Comparison of ENCODE assay signal across 8 cellular contexts in genomic region chr7:96709381-96710228, GRCh38. TPM values are rescaled to one million over a fixed set of nuclear protein-coding genes. Genes with fewer than 3 reads are reported as not detected.
DNase-seq lines count a peak whose midpoint lies in the region; ATAC-seq, FAIRE-seq and TF ChIP-seq lines count a peak whose summit lies in the region.

TSS of gene SEM1 (minus strand) at chr7:96709846. CDS start at chr7:96709763, 83 bp downstream.

- WGBS in right cardiac atrium, result under 1% methylated on average over 46 of the region's 46 CpGs

- ATAC-seq in HG02763 (IDR thresholded peaks at IDR 0.05; ENCODE audit: unreplicated experiment), result peak; percentile 93
- ATAC-seq in T-helper 17 cell, result peak; percentile 88
- peak; percentile 100 for ATAC-seq in right cardiac atrium

- intact Hi-C loops in right cardiac atrium (cut with DNase I) (no loop called here), uterus (cut with DNase I; ENCODE audit: low total_unique reads) (no loop called here)

- H3K27me3 ChIP-seq in right cardiac atrium (ENCODE audit: control insufficient read depth, insufficient read depth) (no peaks in the 10 kb centered on the region), uterus (no peaks in the 10 kb centered on the region)

- peak within 1 kb of the TSS; percentile 99 for H3K4me3 Mint-ChIP-seq in T-helper 17 cell

- peak within 1 kb of the TSS; percentile 98 for H3K27ac Mint-ChIP-seq in T-helper 17 cell

- H3K4me1 ChIP-seq in right cardiac atrium (ENCODE audit: control insufficient read depth, insufficient read depth, low read length) (peaks cover 2% of the 10 kb centered on the region), uterus (peaks cover 0 to 6% of the 10 kb centered on the region in 2 donors)

- H3K4me1 Mint-ChIP-seq in T-helper 17 cell, result peaks cover 21% of the 10 kb centered on the region

- H3K36me3 ChIP-seq in uterus, result no peaks in the 10 kb centered on the region

- TF ChIP-seq CTCF in uterus (IDR thresholded peaks at IDR 0.05), result no peak

- TF ChIP-seq POLR2A in GM12892 (IDR thresholded peaks at IDR 0.05; ENCODE audit: low read depth, low read length), result peak; percentile 78
- peak; percentile 10 to 47 for TF ChIP-seq POLR2A in uterus (IDR thresholded peaks at IDR 0.05)

- no peaks in the 10 kb centered on the region for H3K36me3 Mint-ChIP-seq in T-helper 17 cell (ENCODE audit: low read depth)

- H3K27me3 Mint-ChIP-seq in T-helper 17 cell, result no peaks in the 10 kb centered on the region

- FAIRE-seq in GM12892 (lab: Jason Lieb, UNC), result peak; percentile 75

- peak; percentile 29 for DNase-seq in GM12892 (ENCODE audit: insufficient read length)
- DNase-seq in NCI-H1417 treated with DMSO at 0.1 percent for 48 hours (lab: John Stamatoyannopoulos, UW), result peak; percentile 76
- peak; percentile 28 to 46 (median 32) for DNase-seq in T-helper 17 cell
- DNase-seq in right cardiac atrium, result peak; percentile 90 to 96 (median 93)
- DNase-seq in pulmonary artery endothelial cell (ENCODE audit: low read depth, low spot score), result peak; percentile 69
- peak; percentile 80 to 83 for DNase-seq in uterus

- H3K9me3 ChIP-seq in T-helper 17 cell (ENCODE audit: control insufficient read depth, low read length, poor library complexity, severe bottlenecking) (no peaks in the 10 kb centered on the region), right cardiac atrium (ENCODE audit: control insufficient read depth, low read length) (peaks cover 2% of the 10 kb centered on the region), uterus (no peaks in the 10 kb centered on the region)

- H3K27ac ChIP-seq in angular gyrus (ENCODE audit: low read depth, low read length) (peak within 1 kb of the TSS; percentile 50), right cardiac atrium (ENCODE audit: low read length) (peak within 1 kb of the TSS; percentile 64), uterus (peak within 1 kb of the TSS; percentile 88 to 89)

- peak within 1 kb of the TSS; percentile 97 for H3K4me3 ChIP-seq in right cardiac atrium (ENCODE audit: low read length)
- peak within 1 kb of the TSS; percentile 75 to 96 for H3K4me3 ChIP-seq in uterus

RNA-seq across cellular contexts. Expression of gene SEM1, which starts in this region (rescaled TPM):
- polyA plus RNA-seq in GM12892 (2012; ENCODE audit: missing spikeins), result 316 TPM
- total RNA-seq in T-helper 17 cell, result 10 to 100 TPM; 15.2 to 24.9 TPM
- total RNA-seq in right cardiac atrium, result 10 to 100 TPM; 58.3 to 67.9 (median 64.4) TPM
- polyA plus RNA-seq in right cardiac atrium, result 131 TPM
- 226 and 231 TPM in 2 replicates for total RNA-seq in pulmonary artery endothelial cell
- total RNA-seq in uterus, result 10 to 100 TPM in 3 of 4 donors, 1 to 10 TPM in 1; 3.3 to 39.2 (median 27.8) TPM

Comparison
In these comparisons a context has a peak if more than half of its experiments do, and no peak if none do; other contexts are left out.
1. Peak in every context shown above with its lines: DNase-seq, ATAC-seq, H3K4me3 ChIP-seq and H3K27ac ChIP-seq.
2. DNase-seq: peak in every context shown above with its lines; median percentile 93 in right cardiac atrium; 82 in uterus; 76 in NCI-H1417 treated with DMSO at 0.1 percent for 48 hours; 69 in pulmonary artery endothelial cell; 32 in T-helper 17 cell; 29 in GM12892.